Comparison of ENCODE assay signal across 23 cellular contexts in genomic region chr12:18719922-18720321, GRCh38. TPM values are rescaled to one million over a fixed set of nuclear protein-coding genes. Genes with fewer than 3 reads are reported as not detected.
DNase-seq lines count a peak whose midpoint lies in the region; ATAC-seq and TF ChIP-seq lines count a peak whose summit lies in the region.
"Had no signal": no experiment of that assay in that cellular context is flagged by ENCODE, and none has a peak within 500 bp of the region (broad histone marks: within the 10 kb centered on the region; RNA-seq: fewer than 3 reads in every experiment).

No MANE protein-coding gene starts in this region.

- DNase-seq in AG10803 (ENCODE audit: low read depth) (peak; percentile 21), HCEC 1CT (peak; percentile 19), RWPE2 (ENCODE audit: low spot score) (no peak), fibroblast of the aortic adventitia (ENCODE audit: low read depth) (peak; percentile 36)
- DNase-seq in activated T-cell treated with anti-CD3 and anti-CD28 coated beads, Interleukin-2, amount 50 U/mL, for 1 hour: no peak
- DNase-seq: 8988T, ACHN, Calu3, DMS79 treated with DMSO at 0.1 percent for 48 hours, KG1, MM.1S, NCI-H2029, NCI-H446 treated with DMSO at 0.1 percent for 48 hours, NCI-H526, SIG-M5 had no signal

- H3K4me1 ChIP-seq in RWPE2 (ENCODE audit: insufficient read depth, poor library complexity, severe bottlenecking): peaks cover 24% of the 10 kb centered on the region

- no peak for TF ChIP-seq CTCF in AG10803 (conservative IDR thresholded peaks at IDR 0.05; ENCODE audit: low read length)
- TF ChIP-seq CTCF in RWPE2 (IDR thresholded peaks at IDR 0.05; ENCODE audit: poor library complexity, severe bottlenecking): no peak
- TF ChIP-seq CTCF in fibroblast of the aortic adventitia (IDR thresholded peaks at IDR 0.05; ENCODE audit: insufficient read depth, low read length): no peak

- ATAC-seq in RWPE2 (ENCODE audit: low read depth): peak; percentile 71
- no peak for ATAC-seq in HG03469 (IDR thresholded peaks at IDR 0.05; ENCODE audit: unreplicated experiment)
- ATAC-seq in activated CD4-positive, CD25-positive, alpha-beta regulatory T cell treated with anti-CD3 and anti-CD28 coated beads, Interleukin-2, amount 50 U/mL, for 24 hours: no peak
- ATAC-seq in HG03196 (IDR thresholded peaks at IDR 0.05; ENCODE audit: unreplicated experiment): no peak
- ATAC-seq: GM23338, Panc1 had no signal

- H3K9me3 ChIP-seq in RWPE2 (ENCODE audit: severe bottlenecking): no peaks in the 10 kb centered on the region

- H3K27me3 ChIP-seq in RWPE2 (ENCODE audit: insufficient read depth, poor library complexity, severe bottlenecking): no peaks in the 10 kb centered on the region

- H3K4me3 ChIP-seq in AG10803 (ENCODE audit: low read length) (no peak overlapping the region), RWPE2 (ENCODE audit: severe bottlenecking) (no peak overlapping the region), fibroblast of the aortic adventitia (ENCODE audit: low read depth, low read length) (no peak overlapping the region)
- H3K4me3 ChIP-seq: GM23338, SK-N-MC had no signal

- no peaks in the 10 kb centered on the region for H3K36me3 ChIP-seq in RWPE2 (ENCODE audit: low read depth)

- H3K27ac ChIP-seq in RWPE2 (ENCODE audit: poor library complexity, severe bottlenecking): peak overlapping the region; percentile 52
- H3K27ac ChIP-seq: RWPE1, SK-N-MC had no signal

RNA-seq across cellular contexts. Expression of gene PLCZ1, which starts 17.9 kb away (rescaled TPM):
- total RNA-seq in fibroblast of the aortic adventitia (ENCODE audit: low replicate concordance): 0.18 TPM in 1 of 2 replicates, not detected in the other
- total RNA-seq: Calu3, G401, GM23338 had no signal

RNA-seq across cellular contexts. Expression of gene CAPZA3, which starts 18.0 kb away (rescaled TPM):
- not detected in 2 replicates for total RNA-seq in fibroblast of the aortic adventitia (ENCODE audit: low replicate concordance)
- total RNA-seq: G401, GM23338 had no signal

Comparison
In these comparisons a context has a peak if more than half of its experiments do, and no peak if none do; other contexts are left out.
1. DNase-seq: peak in AG10803 (single experiment), HCEC 1CT (single experiment) and fibroblast of the aortic adventitia (single experiment); none in RWPE2 (single experiment) and activated T-cell treated with anti-CD3 and anti-CD28 coated beads, Interleukin-2, amount 50 U/mL, for 1 hour (single experiment).